In the genomic region with DNA sequence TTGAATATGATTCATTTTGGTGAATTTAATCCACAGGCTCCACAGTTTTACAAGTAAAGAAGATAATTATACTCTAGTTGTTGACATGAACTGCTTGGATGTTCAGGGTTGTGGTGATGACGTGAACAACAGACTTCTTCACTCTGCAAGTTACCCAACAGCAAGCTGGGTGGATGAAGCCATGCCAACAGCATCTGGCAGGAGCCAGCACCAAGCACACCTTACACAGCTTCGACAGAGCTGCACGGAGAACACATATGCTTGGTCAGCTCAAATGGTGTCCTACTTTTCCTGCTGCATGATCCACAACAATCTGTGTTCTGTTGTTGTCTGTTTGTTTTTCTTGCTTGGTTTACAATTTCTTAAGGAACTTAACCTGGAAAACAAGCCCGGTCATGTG, we compare ENCODE assay signal across 10 cellular contexts. TPM values are rescaled to one million over a fixed set of nuclear protein-coding genes. Genes with fewer than 3 reads are reported as not detected.
A peak's percentile ranks its signal among the peaks of the same experiment; 100 is the strongest.
DNase-seq lines count a peak whose midpoint lies in the region; ATAC-seq, FAIRE-seq and TF ChIP-seq lines count a peak whose summit lies in the region.
"Had no signal": no experiment of that assay in that cellular context is flagged by ENCODE, and none has a peak within 500 bp of the region (broad histone marks: within the 10 kb centered on the region; RNA-seq: fewer than 3 reads in every experiment).

No MANE protein-coding gene starts in this region.

- peak overlapping the region; percentile 53 for H3K4me2 ChIP-seq in keratinocyte (ENCODE audit: control insufficient read depth, extremely low read depth, insufficient read depth, low read depth, low read length)

- TF ChIP-seq CTCF in choroid plexus epithelial cell (conservative IDR thresholded peaks at IDR 0.05; ENCODE audit: low read depth, low read length) = no peak
- TF ChIP-seq CTCF in keratinocyte (optimal IDR thresholded peaks at IDR 0.05 in 1 of 3, IDR thresholded peaks at IDR 0.05 in 1 of 3, conservative IDR thresholded peaks at IDR 0.05 in 1 of 3; ENCODE audit: extremely low read depth in 1 of 3, insufficient read depth in 2 of 3, low read length in 3 of 3) = no peak

- H3K9me1 ChIP-seq in keratinocyte (ENCODE audit: control insufficient read depth, extremely low read depth, insufficient read depth, low read length) = no peaks in the 10 kb centered on the region

- FAIRE-seq in keratinocyte (lab: Jason Lieb, UNC) = no peak

- H4K20me1 ChIP-seq in keratinocyte (ENCODE audit: control insufficient read depth, extremely low read depth, insufficient read depth, low read length) = no peaks in the 10 kb centered on the region

- no peaks in the 10 kb centered on the region for H3K36me3 ChIP-seq in HUES48 (ENCODE audit: control insufficient read depth, insufficient read depth, low read length)
- no peaks in the 10 kb centered on the region for H3K36me3 ChIP-seq in keratinocyte (ENCODE audit: control insufficient read depth in 2 of 2, extremely low read depth in 1 of 2, insufficient read depth in 2 of 2, low read length in 2 of 2)
- H3K36me3 ChIP-seq in skeletal muscle tissue (ENCODE audit: control insufficient read depth in 3 of 3, insufficient read depth in 3 of 3, low read length in 3 of 3) = no peaks in the 10 kb centered on the region
- H3K36me3 ChIP-seq in HAP-1 (replicated peaks) = no peaks in the 10 kb centered on the region

- in situ Hi-C loops in HAP-1 (cut with MboI; ENCODE audit: low sequenced_read_pairs) (no loop called here), G401 (cut with HindIII; ENCODE audit: low sequenced_read_pairs) (no loop called here)

- H3K27me3 ChIP-seq in HUES48 (ENCODE audit: control insufficient read depth, insufficient read depth, low read length) (no peaks in the 10 kb centered on the region), keratinocyte (ENCODE audit: control insufficient read depth, extremely low read depth, insufficient read depth, low read length) (no peaks in the 10 kb centered on the region), skeletal muscle tissue (ENCODE audit: control insufficient read depth in 3 of 3, insufficient read depth in 3 of 3, low read length in 3 of 3) (no peaks in the 10 kb centered on the region), HAP-1 (ENCODE audit: low read depth) (no peaks in the 10 kb centered on the region)

- DNase-seq in choroid plexus epithelial cell (ENCODE audit: low read depth) (peak; percentile 62), keratinocyte (ENCODE audit: low read depth, low spot score) (no peak), HAP-1 (ENCODE audit: low spot score in 2 of 2) (no peak), G401 (ENCODE audit: low spot score) (no peak)
- DNase-seq: NCI-H1436 treated with DMSO at 0.1 percent for 48 hours; stimulated activated CD4-positive, alpha-beta T cell treated with anti-CD3 and anti-CD28 coated beads, Interleukin-15, amount 100 ng/mL, for 24 hours had no signal

- H3K4me3 ChIP-seq in HUES48 (ENCODE audit: low read depth, low read length) (no peak overlapping the region), choroid plexus epithelial cell (ENCODE audit: low read depth, low read length) (no peak overlapping the region), keratinocyte (ENCODE audit: control insufficient read depth in 2 of 3, extremely low read depth in 1 of 3, insufficient read depth in 2 of 3, low read depth in 1 of 3, low read length in 3 of 3) (no peak overlapping the region), skeletal muscle tissue (ENCODE audit: low read length in 3 of 3) (no peak overlapping the region), HAP-1 (no peak overlapping the region)

- no peaks in the 10 kb centered on the region for H3K9me3 ChIP-seq in HUES48 (ENCODE audit: control insufficient read depth, insufficient read depth, low read length)
- no peaks in the 10 kb centered on the region for H3K9me3 ChIP-seq in keratinocyte (ENCODE audit: control insufficient read depth, low read depth, low read length)
- H3K9me3 ChIP-seq in skeletal muscle tissue (ENCODE audit: control insufficient read depth in 3 of 3, low read length in 3 of 3) = no peaks in the 10 kb centered on the region
- no peaks in the 10 kb centered on the region for H3K9me3 ChIP-seq in HAP-1

- H3K27ac ChIP-seq in HUES48 (ENCODE audit: low read depth, low read length) (peak overlapping the region; percentile 52), keratinocyte (ENCODE audit: control insufficient read depth, insufficient read depth, low read length) (peak overlapping the region; percentile 8), skeletal muscle tissue (ENCODE audit: low read depth, low read length) (peak overlapping the region; percentile 77)

- dilution Hi-C loops in keratinocyte (cut with MboI; ENCODE audit: extremely low pct_ligation_motif_present, low sequenced_read_pairs) = no loop called here

- H3K4me1 ChIP-seq in HUES48 (ENCODE audit: control insufficient read depth, insufficient read depth, low read length) = peaks cover 15% of the 10 kb centered on the region
- peaks cover 15% of the 10 kb centered on the region for H3K4me1 ChIP-seq in keratinocyte (ENCODE audit: control insufficient read depth, extremely low read depth, insufficient read depth, low read length)
- H3K4me1 ChIP-seq in skeletal muscle tissue (ENCODE audit: control insufficient read depth in 3 of 3, insufficient read depth in 3 of 3, low read length in 3 of 3) = peaks cover 65 to 78% (median 68%) of the 10 kb centered on the region in 3 donors
- H3K4me1 ChIP-seq in HAP-1 = peaks cover 11% of the 10 kb centered on the region

- peak overlapping the region; percentile 57 for H2AFZ ChIP-seq in keratinocyte (ENCODE audit: control insufficient read depth, low read length)

- H3K79me2 ChIP-seq in keratinocyte (ENCODE audit: control insufficient read depth, insufficient read depth, low read length) = peaks cover 5% of the 10 kb centered on the region

- no peak overlapping the region for H3K9ac ChIP-seq in HUES48 (ENCODE audit: low read depth, low read length)
- peak overlapping the region; percentile 33 for H3K9ac ChIP-seq in keratinocyte (ENCODE audit: control insufficient read depth, extremely low read depth, insufficient read depth, low read length)
- H3K9ac ChIP-seq in skeletal muscle tissue (ENCODE audit: low read depth in 1 of 3, low read length in 3 of 3) = no peak overlapping the region

- no peak for ATAC-seq in activated CD4-positive, CD25-positive, alpha-beta regulatory T cell treated with anti-CD3 and anti-CD28 coated beads, Interleukin-2, amount 50 U/mL, for 24 hours
- ATAC-seq in GM19035 (IDR thresholded peaks at IDR 0.05; ENCODE audit: unreplicated experiment) = no peak

RNA-seq across cellular contexts. Expression of gene NOD1, which starts 9.8 kb away (rescaled TPM):
- 3.4 to 4.3 TPM (median 3.9 TPM) in 3 replicates for polyA plus RNA-seq in keratinocyte
- polyA plus RNA-seq in keratinocyte (2011; ENCODE audit: low read depth) = 1.9 TPM
- 2.0 TPM in 2 replicates for polyA plus RNA-seq in keratinocyte (2011; cell fraction: cytosol; rRNA removed)
- 7.5 TPM in 2 replicates for polyA plus RNA-seq in keratinocyte (2011; cell fraction: nucleus; rRNA removed)
- polyA plus RNA-seq in keratinocyte (2012; ENCODE audit: low replicate concordance) = 2.2 and 2.9 TPM in 2 replicates
- 3.5 to 5.2 TPM (median 4.4 TPM) in 3 replicates for polyA minus RNA-seq in keratinocyte
- polyA minus RNA-seq in keratinocyte (2011; cell fraction: cytosol; rRNA and poly(A)+ RNA removed) = 1.9 TPM
- 4.5 and 8.1 TPM in 2 replicates for polyA minus RNA-seq in keratinocyte (2011; cell fraction: nucleus; rRNA and poly(A)+ RNA removed)
- total RNA-seq in skeletal muscle tissue = 13.0 TPM
- 3.6 and 4.2 TPM in 2 replicates for total RNA-seq in G401 (2014; rRNA removed; shearing (Covaris generic))

RNA-seq across cellular contexts. Expression of gene GGCT, which starts 35.8 kb away (rescaled TPM):
- 28.2 to 59.8 TPM (median 44.5 TPM) in 3 replicates for polyA plus RNA-seq in keratinocyte
- 198 TPM for polyA plus RNA-seq in keratinocyte (2011; ENCODE audit: low read depth)
- polyA plus RNA-seq in keratinocyte (2011; cell fraction: cytosol; rRNA removed) = 33.0 and 38.0 TPM in 2 replicates
- 12.6 and 21.0 TPM in 2 replicates for polyA plus RNA-seq in keratinocyte (2011; cell fraction: nucleus; rRNA removed)
- 48.5 and 133 TPM in 2 replicates for polyA plus RNA-seq in keratinocyte (2012; ENCODE audit: low replicate concordance)
- polyA minus RNA-seq in keratinocyte = 6.1 to 7.5 TPM (median 6.6 TPM) in 3 replicates
- polyA minus RNA-seq in keratinocyte (2011; cell fraction: cytosol; rRNA and poly(A)+ RNA removed) = 13.4 TPM
- 5.1 and 6.8 TPM in 2 replicates for polyA minus RNA-seq in keratinocyte (2011; cell fraction: nucleus; rRNA and poly(A)+ RNA removed)
- total RNA-seq in skeletal muscle tissue = 12.5 TPM
- 59.2 and 89.5 TPM in 2 replicates for total RNA-seq in G401 (2014; rRNA removed; shearing (Covaris generic))

Comparison
In these comparisons a context has a peak if more than half of its experiments do, and no peak if none do; other contexts are left out.
1. H3K27ac ChIP-seq: peak in every context shown above with its lines; median percentile 77 in skeletal muscle tissue; 52 in HUES48; 8 in keratinocyte.